ENCODE assay signal across 1 cellular context in the genomic region with DNA sequence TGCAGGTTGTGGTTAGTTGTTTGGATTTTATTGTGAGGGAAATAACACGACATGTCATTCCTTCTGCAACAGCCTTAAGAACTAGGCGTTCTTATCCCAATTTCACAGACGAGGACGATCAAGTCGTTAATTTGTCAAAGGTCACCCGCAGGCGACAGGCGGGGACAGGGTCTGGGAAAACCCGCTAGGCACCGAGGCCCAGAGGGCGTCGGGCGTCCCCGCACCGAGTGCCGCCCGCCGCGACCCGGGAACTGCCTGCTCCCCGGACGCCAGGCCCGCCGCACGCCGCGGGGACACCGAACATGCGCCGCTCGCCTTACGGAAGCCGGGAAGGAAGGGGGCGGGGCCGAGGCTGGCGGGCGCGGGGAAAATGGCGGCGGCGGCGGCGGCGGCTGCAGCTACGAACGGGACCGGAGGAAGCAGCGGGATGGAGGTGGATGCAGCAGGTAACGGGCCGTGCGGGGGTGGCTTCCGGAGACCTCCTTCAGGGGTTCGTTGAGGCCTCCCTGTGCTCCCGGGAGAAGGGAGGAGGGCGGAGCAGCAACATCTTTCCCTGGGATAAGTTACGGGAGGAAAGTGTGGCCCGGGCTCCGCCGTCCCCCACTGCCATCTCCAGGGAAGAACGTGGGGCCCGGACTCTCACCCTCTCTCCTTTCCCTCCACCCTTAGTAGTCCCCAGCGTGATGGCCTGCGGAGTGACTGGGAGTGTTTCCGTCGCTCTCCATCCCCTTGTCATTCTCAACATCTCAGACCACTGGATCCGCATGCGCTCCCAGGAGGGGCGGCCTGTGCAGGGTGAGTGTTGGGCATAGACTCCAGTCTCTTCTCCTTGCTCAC.
A peak's percentile ranks its signal among the peaks of the same experiment; 100 is the strongest.
TF ChIP-seq lines count a peak whose summit lies in the region.

A gene (plus strand): TSS at position 349 of the 837 bp plus-strand sequence. CDS start 22 bp downstream, at position 371.

TF ChIP-seq in HepG2, 621 proteins besides CTCF, POLR2A, EP300 and RAD21 (continued from another document and continues in another):
- TF ChIP-seq, protein P1, sequence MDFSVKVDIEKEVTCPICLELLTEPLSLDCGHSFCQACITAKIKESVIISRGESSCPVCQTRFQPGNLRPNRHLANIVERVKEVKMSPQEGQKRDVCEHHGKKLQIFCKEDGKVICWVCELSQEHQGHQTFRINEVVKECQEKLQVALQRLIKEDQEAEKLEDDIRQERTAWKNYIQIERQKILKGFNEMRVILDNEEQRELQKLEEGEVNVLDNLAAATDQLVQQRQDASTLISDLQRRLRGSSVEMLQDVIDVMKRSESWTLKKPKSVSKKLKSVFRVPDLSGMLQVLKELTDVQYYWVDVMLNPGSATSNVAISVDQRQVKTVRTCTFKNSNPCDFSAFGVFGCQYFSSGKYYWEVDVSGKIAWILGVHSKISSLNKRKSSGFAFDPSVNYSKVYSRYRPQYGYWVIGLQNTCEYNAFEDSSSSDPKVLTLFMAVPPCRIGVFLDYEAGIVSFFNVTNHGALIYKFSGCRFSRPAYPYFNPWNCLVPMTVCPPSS (IDR thresholded peaks at IDR 0.05): no peak
- TF ChIP-seq TSC22D2 (CRISPR knock-in tag; IDR thresholded peaks at IDR 0.05; ENCODE audit: borderline replicate concordance) (no peak), ZSCAN22 (CRISPR knock-in tag; IDR thresholded peaks at IDR 0.05) (peak; percentile 74; the same call in 1 of the 2 replicates), ZNF337 (CRISPR knock-in tag; IDR thresholded peaks at IDR 0.05; ENCODE audit: borderline replicate concordance, low read depth) (no peak), ZFP36L2 (CRISPR knock-in tag; IDR thresholded peaks at IDR 0.05) (no peak), TRIM24 (CRISPR knock-in tag; IDR thresholded peaks at IDR 0.05) (no peak), WIZ (CRISPR knock-in tag; IDR thresholded peaks at IDR 0.05) (no peak; the same call in 1 of the 2 replicates), ZNF326 (CRISPR knock-in tag; IDR thresholded peaks at IDR 0.05; ENCODE audit: borderline replicate concordance) (no peak), HNRNPH1 (optimal IDR thresholded peaks at IDR 0.05; ENCODE audit: low read depth, low read length) (no peak), XRCC5 (optimal IDR thresholded peaks at IDR 0.05; ENCODE audit: low read length) (no peak), POGZ (CRISPR knock-in tag; IDR thresholded peaks at IDR 0.05) (no peak; the same call in 1 of the 2 replicates), YY1 (IDR thresholded peaks at IDR 0.05; ENCODE audit: insufficient read depth, insufficient replicate concordance, low read depth, low read length) (peak; percentile 98), ZNF317 (CRISPR knock-in tag; IDR thresholded peaks at IDR 0.05) (no peak), SNRNP70 (IDR thresholded peaks at IDR 0.05; ENCODE audit: low read depth, low read length) (no peak), ZNF879 (CRISPR knock-in tag; IDR thresholded peaks at IDR 0.05) (peak; percentile 91; the same call in 1 of the 2 replicates), PAF1 (CRISPR knock-in tag; IDR thresholded peaks at IDR 0.05) (no peak), ZNF567 (CRISPR knock-in tag; IDR thresholded peaks at IDR 0.05; ENCODE audit: borderline replicate concordance) (no peak), ZNF17 (CRISPR knock-in tag; IDR thresholded peaks at IDR 0.05) (no peak), RELA (CRISPR knock-in tag; IDR thresholded peaks at IDR 0.05) (no peak), SAFB2 (CRISPR knock-in tag; IDR thresholded peaks at IDR 0.05; ENCODE audit: borderline replicate concordance, low read depth) (peak; percentile 90), SMARCE1 (IDR thresholded peaks at IDR 0.05; ENCODE audit: borderline replicate concordance) (no peak), HNRNPUL1 (IDR thresholded peaks at IDR 0.05; ENCODE audit: low read depth, low read length) (no peak), JUN (CRISPR knock-in tag; IDR thresholded peaks at IDR 0.05) (peak; percentile 87), CCAR2 (optimal IDR thresholded peaks at IDR 0.05; ENCODE audit: low read depth, low read length) (no peak), ZSCAN25 (CRISPR knock-in tag; IDR thresholded peaks at IDR 0.05) (peak; percentile 73; the same call in 1 of the 2 replicates), ZNF383 (CRISPR knock-in tag; IDR thresholded peaks at IDR 0.05; ENCODE audit: borderline replicate concordance) (peak; percentile 40; the same call in 1 of the 2 replicates), ZMYM2 (CRISPR knock-in tag; IDR thresholded peaks at IDR 0.05) (no peak), ZEB1 (IDR thresholded peaks at IDR 0.05; ENCODE audit: insufficient replicate concordance, low read depth) (peak; percentile 38)
- TF ChIP-seq, protein P2, sequence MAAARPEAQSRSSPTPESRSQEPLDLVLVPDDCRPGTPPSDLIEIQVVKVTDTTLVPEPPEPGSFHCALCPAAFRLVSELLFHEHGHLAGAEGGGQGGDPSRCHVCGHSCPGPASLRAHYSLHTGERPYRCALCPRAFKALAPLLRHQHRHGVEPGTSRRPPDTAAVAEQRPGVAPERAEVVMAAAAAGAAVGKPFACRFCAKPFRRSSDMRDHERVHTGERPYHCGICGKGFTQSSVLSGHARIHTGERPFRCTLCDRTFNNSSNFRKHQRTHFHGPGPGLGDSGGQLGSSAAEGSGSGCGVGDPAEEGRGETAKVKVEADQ (CRISPR knock-in tag; IDR thresholded peaks at IDR 0.05; ENCODE audit: borderline replicate concordance): peak; percentile 44; the same call in 1 of the 2 replicates
- TF ChIP-seq, protein P3, sequence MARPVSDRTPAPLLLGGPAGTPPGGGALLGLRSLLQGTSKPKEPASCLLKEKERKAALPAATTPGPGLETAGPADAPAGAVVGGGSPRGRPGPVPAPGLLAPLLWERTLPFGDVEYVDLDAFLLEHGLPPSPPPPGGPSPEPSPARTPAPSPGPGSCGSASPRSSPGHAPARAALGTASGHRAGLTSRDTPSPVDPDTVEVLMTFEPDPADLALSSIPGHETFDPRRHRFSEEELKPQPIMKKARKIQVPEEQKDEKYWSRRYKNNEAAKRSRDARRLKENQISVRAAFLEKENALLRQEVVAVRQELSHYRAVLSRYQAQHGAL (CRISPR knock-in tag; IDR thresholded peaks at IDR 0.05; ENCODE audit: not compliant biosample characterization): no peak
- TF ChIP-seq, protein P4, sequence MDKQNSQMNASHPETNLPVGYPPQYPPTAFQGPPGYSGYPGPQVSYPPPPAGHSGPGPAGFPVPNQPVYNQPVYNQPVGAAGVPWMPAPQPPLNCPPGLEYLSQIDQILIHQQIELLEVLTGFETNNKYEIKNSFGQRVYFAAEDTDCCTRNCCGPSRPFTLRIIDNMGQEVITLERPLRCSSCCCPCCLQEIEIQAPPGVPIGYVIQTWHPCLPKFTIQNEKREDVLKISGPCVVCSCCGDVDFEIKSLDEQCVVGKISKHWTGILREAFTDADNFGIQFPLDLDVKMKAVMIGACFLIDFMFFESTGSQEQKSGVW (CRISPR knock-in tag; IDR thresholded peaks at IDR 0.05; ENCODE audit: borderline replicate concordance): 0 out of 2 replicates have a peak, but pooled peaks have one; percentile 28
- TF ChIP-seq, protein P5, sequence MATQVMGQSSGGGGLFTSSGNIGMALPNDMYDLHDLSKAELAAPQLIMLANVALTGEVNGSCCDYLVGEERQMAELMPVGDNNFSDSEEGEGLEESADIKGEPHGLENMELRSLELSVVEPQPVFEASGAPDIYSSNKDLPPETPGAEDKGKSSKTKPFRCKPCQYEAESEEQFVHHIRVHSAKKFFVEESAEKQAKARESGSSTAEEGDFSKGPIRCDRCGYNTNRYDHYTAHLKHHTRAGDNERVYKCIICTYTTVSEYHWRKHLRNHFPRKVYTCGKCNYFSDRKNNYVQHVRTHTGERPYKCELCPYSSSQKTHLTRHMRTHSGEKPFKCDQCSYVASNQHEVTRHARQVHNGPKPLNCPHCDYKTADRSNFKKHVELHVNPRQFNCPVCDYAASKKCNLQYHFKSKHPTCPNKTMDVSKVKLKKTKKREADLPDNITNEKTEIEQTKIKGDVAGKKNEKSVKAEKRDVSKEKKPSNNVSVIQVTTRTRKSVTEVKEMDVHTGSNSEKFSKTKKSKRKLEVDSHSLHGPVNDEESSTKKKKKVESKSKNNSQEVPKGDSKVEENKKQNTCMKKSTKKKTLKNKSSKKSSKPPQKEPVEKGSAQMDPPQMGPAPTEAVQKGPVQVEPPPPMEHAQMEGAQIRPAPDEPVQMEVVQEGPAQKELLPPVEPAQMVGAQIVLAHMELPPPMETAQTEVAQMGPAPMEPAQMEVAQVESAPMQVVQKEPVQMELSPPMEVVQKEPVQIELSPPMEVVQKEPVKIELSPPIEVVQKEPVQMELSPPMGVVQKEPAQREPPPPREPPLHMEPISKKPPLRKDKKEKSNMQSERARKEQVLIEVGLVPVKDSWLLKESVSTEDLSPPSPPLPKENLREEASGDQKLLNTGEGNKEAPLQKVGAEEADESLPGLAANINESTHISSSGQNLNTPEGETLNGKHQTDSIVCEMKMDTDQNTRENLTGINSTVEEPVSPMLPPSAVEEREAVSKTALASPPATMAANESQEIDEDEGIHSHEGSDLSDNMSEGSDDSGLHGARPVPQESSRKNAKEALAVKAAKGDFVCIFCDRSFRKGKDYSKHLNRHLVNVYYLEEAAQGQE (IDR thresholded peaks at IDR 0.05; ENCODE audit: borderline replicate concordance in 1 of 2, low read depth in 1 of 2, low read length in 2 of 2): no peak; a peak in 1 of 4 replicates
- TF ChIP-seq, protein P6, sequence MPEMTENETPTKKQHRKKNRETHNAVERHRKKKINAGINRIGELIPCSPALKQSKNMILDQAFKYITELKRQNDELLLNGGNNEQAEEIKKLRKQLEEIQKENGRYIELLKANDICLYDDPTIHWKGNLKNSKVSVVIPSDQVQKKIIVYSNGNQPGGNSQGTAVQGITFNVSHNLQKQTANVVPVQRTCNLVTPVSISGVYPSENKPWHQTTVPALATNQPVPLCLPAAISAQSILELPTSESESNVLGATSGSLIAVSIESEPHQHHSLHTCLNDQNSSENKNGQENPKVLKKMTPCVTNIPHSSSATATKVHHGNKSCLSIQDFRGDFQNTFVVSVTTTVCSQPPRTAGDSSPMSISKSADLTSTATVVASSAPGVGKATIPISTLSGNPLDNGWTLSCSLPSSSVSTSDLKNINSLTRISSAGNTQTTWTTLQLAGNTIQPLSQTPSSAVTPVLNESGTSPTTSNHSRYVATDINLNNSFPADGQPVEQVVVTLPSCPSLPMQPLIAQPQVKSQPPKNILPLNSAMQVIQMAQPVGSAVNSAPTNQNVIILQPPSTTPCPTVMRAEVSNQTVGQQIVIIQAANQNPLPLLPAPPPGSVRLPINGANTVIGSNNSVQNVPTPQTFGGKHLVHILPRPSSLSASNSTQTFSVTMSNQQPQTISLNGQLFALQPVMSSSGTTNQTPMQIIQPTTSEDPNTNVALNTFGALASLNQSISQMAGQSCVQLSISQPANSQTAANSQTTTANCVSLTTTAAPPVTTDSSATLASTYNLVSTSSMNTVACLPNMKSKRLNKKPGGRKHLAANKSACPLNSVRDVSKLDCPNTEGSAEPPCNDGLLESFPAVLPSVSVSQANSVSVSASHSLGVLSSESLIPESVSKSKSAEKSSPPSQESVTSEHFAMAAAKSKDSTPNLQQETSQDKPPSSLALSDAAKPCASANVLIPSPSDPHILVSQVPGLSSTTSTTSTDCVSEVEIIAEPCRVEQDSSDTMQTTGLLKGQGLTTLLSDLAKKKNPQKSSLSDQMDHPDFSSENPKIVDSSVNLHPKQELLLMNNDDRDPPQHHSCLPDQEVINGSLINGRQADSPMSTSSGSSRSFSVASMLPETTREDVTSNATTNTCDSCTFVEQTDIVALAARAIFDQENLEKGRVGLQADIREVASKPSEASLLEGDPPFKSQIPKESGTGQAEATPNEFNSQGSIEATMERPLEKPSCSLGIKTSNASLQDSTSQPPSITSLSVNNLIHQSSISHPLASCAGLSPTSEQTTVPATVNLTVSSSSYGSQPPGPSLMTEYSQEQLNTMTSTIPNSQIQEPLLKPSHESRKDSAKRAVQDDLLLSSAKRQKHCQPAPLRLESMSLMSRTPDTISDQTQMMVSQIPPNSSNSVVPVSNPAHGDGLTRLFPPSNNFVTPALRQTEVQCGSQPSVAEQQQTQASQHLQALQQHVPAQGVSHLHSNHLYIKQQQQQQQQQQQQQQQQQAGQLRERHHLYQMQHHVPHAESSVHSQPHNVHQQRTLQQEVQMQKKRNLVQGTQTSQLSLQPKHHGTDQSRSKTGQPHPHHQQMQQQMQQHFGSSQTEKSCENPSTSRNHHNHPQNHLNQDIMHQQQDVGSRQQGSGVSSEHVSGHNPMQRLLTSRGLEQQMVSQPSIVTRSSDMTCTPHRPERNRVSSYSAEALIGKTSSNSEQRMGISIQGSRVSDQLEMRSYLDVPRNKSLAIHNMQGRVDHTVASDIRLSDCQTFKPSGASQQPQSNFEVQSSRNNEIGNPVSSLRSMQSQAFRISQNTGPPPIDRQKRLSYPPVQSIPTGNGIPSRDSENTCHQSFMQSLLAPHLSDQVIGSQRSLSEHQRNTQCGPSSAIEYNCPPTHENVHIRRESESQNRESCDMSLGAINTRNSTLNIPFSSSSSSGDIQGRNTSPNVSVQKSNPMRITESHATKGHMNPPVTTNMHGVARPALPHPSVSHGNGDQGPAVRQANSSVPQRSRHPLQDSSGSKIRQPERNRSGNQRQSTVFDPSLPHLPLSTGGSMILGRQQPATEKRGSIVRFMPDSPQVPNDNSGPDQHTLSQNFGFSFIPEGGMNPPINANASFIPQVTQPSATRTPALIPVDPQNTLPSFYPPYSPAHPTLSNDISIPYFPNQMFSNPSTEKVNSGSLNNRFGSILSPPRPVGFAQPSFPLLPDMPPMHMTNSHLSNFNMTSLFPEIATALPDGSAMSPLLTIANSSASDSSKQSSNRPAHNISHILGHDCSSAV (CRISPR knock-in tag; IDR thresholded peaks at IDR 0.05; ENCODE audit: borderline replicate concordance): peak; percentile 65; the same call in 1 of the 2 replicates
- TF ChIP-seq, protein P7, sequence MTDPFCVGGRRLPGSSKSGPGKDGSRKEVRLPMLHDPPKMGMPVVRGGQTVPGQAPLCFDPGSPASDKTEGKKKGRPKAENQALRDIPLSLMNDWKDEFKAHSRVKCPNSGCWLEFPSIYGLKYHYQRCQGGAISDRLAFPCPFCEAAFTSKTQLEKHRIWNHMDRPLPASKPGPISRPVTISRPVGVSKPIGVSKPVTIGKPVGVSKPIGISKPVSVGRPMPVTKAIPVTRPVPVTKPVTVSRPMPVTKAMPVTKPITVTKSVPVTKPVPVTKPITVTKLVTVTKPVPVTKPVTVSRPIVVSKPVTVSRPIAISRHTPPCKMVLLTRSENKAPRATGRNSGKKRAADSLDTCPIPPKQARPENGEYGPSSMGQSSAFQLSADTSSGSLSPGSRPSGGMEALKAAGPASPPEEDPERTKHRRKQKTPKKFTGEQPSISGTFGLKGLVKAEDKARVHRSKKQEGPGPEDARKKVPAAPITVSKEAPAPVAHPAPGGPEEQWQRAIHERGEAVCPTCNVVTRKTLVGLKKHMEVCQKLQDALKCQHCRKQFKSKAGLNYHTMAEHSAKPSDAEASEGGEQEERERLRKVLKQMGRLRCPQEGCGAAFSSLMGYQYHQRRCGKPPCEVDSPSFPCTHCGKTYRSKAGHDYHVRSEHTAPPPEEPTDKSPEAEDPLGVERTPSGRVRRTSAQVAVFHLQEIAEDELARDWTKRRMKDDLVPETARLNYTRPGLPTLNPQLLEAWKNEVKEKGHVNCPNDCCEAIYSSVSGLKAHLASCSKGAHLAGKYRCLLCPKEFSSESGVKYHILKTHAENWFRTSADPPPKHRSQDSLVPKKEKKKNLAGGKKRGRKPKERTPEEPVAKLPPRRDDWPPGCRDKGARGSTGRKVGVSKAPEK (CRISPR knock-in tag; IDR thresholded peaks at IDR 0.05; ENCODE audit: borderline replicate concordance): no peak
- TF ChIP-seq, protein P8, sequence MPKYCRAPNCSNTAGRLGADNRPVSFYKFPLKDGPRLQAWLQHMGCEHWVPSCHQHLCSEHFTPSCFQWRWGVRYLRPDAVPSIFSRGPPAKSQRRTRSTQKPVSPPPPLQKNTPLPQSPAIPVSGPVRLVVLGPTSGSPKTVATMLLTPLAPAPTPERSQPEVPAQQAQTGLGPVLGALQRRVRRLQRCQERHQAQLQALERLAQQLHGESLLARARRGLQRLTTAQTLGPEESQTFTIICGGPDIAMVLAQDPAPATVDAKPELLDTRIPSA (CRISPR knock-in tag; IDR thresholded peaks at IDR 0.05; ENCODE audit: borderline replicate concordance): peak; percentile 80; the same call in 1 of the 2 replicates
- TF ChIP-seq, protein P9, sequence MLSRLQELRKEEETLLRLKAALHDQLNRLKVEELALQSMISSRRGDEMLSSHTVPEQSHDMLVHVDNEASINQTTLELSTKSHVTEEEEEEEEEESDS (CRISPR knock-in tag; IDR thresholded peaks at IDR 0.05; ENCODE audit: borderline replicate concordance): no peak
